ENCODE assay signal across 9 cellular contexts in the genomic region with DNA sequence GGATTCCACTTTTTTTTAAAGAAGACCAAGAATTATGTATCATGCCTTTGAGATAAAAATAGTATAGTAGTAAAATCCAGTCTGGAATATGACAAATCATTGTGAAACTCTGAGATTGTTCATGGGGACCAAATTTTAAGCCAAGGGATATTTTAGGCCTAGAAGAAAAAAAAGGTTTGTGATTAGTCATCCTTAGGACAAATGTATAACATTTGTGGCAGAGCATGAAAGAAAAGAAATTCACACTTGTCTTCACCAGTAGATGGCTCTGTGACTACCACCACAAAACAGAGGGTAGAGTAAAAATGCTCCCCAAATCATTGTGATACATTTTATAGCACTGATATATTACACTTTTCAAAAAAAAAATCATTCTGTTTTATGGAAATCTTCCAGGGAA.
DNase-seq lines count a peak whose midpoint lies in the region; ATAC-seq and TF ChIP-seq lines count a peak whose summit lies in the region.
"Had no signal": no experiment of that assay in that cellular context is flagged by ENCODE, and none has a peak within 500 bp of the region (broad histone marks: within the 10 kb centered on the region; RNA-seq: fewer than 3 reads in every experiment).

No MANE protein-coding gene starts in this region.

- DNase-seq in COLO829 (ENCODE audit: low spot score) (peak; percentile 53), HCEC 1CT (peak; percentile 98), inferior parietal cortex (ENCODE audit: extremely low spot score) (peak; percentile 47), tibial artery (no peak), SHP77 treated with DMSO at 0.1 percent for 48 hours (lab: John Stamatoyannopoulos, UW) (no peak), erythroblast (lab: John Stamatoyannopoulos, UW) (no peak)

- no peak overlapping the region for H3K4me3 ChIP-seq in tibial artery

- TF ChIP-seq POLR2A in erythroblast (IDR thresholded peaks at IDR 0.05; ENCODE audit: low read length), result no peak

- H3K27me3 ChIP-seq in tibial artery, result no peaks in the 10 kb centered on the region

- no peaks in the 10 kb centered on the region for H3K36me3 ChIP-seq in tibial artery

- intact Hi-C loops in tibial artery (cut with DNase I; ENCODE audit: low total_unique reads), result no loop called here

- no peak for TF ChIP-seq CTCF in tibial artery (IDR thresholded peaks at IDR 0.05)

- H3K4me1 ChIP-seq in tibial artery, result no peaks in the 10 kb centered on the region

- H3K9me3 ChIP-seq in tibial artery, result no peaks in the 10 kb centered on the region

- ATAC-seq in SK-N-SH treated with all-trans-retinoic acid at 6 μM for 48 hours, result peak; percentile 95
- ATAC-seq in HG02973 (IDR thresholded peaks at IDR 0.05; ENCODE audit: unreplicated experiment), result no peak
- ATAC-seq: left lobe of liver had no signal

- H3K27ac ChIP-seq in tibial artery, result no peak overlapping the region

TF ChIP-seq in SK-N-SH treated with all-trans-retinoic acid at 6 μM for 48 hours, 23 proteins besides CTCF, POLR2A, EP300 and RAD21:
- TF ChIP-seq ARNTL (CRISPR knock-in tag; IDR thresholded peaks at IDR 0.05; ENCODE audit: borderline replicate concordance, low read depth), result no peak
TF ChIP-seq in SK-N-SH treated with all-trans-retinoic acid at 6 μM for 48 hours: peak in this region for 0.

Comparison
In these comparisons a context has a peak if more than half of its experiments do, and no peak if none do; other contexts are left out.
1. DNase-seq: peak in COLO829 (single experiment), HCEC 1CT (single experiment) and inferior parietal cortex (single experiment); none in tibial artery (0 of 2), SHP77 treated with DMSO at 0.1 percent for 48 hours (single experiment) and erythroblast (0 of 2).